Comparison of ENCODE assay signal across 27 cellular contexts in genomic region chr11:9896902-9897301, GRCh38.
DNase-seq lines count a peak whose midpoint lies in the region; ATAC-seq, FAIRE-seq and TF ChIP-seq lines count a peak whose summit lies in the region.
"Had no signal": no experiment of that assay in that cellular context is flagged by ENCODE, and none has a peak within 500 bp of the region (broad histone marks: within the 10 kb centered on the region; RNA-seq: fewer than 3 reads in every experiment).

No MANE protein-coding gene starts in this region.

- H4K8ac ChIP-seq in IMR-90 (ENCODE audit: low read depth in 2 of 2, low read length in 2 of 2) (no peak overlapping the region), mesendoderm (ENCODE audit: low read depth, low read length) (no peak overlapping the region)

- H3K79me1 ChIP-seq in IMR-90 (ENCODE audit: low read depth in 1 of 2, low read length in 2 of 2) (peaks cover 10 to 12% of the 10 kb centered on the region in 2 experiments), mesendoderm (ENCODE audit: low read length) (no peaks in the 10 kb centered on the region)

- H3K4ac ChIP-seq in IMR-90 (ENCODE audit: low read depth, low read length) = peak overlapping the region; percentile 15; the same call in 1 of the 2 replicates
- H3K4ac ChIP-seq in mesendoderm (ENCODE audit: low read depth, low read length) = no peak overlapping the region

- no peak overlapping the region for H3K18ac ChIP-seq in IMR-90 (ENCODE audit: low read depth, low read length)
- H3K18ac ChIP-seq in mesendoderm (ENCODE audit: low read length) = peak overlapping the region; percentile 39

- H2BK15ac ChIP-seq in IMR-90 (ENCODE audit: low read depth, low read length) = no peak overlapping the region
- no peak overlapping the region for H2BK15ac ChIP-seq in mesendoderm (replicated peaks; ENCODE audit: low read depth)

- H3K9ac ChIP-seq in IMR-90 (ENCODE audit: low read depth, low read length) (no peak overlapping the region), PC-3 (ENCODE audit: low read length) (no peak overlapping the region), mesendoderm (ENCODE audit: low read length) (no peak overlapping the region)
- H3K9ac ChIP-seq: BLaER1 treated with 17β-estradiol and CSF1 and Interleukin-3, amounts not matched to agents 10 nM and 100 nM had no signal

- no peaks in the 10 kb centered on the region for H3K79me2 ChIP-seq in PC-3 (ENCODE audit: low read length)
- H3K79me2 ChIP-seq in mesendoderm (ENCODE audit: control insufficient read depth, insufficient read depth, low read length) = no peaks in the 10 kb centered on the region

- no peaks in the 10 kb centered on the region for H4K20me1 ChIP-seq in IMR-90 (ENCODE audit: insufficient read depth, low read length)
- no peaks in the 10 kb centered on the region for H4K20me1 ChIP-seq in PC-3 (ENCODE audit: low read length)
- H4K20me1 ChIP-seq: BLaER1 treated with 17β-estradiol and CSF1 and Interleukin-3, amounts not matched to agents 10 nM and 100 nM had no signal

- BruUV-seq in IMR-90 (replicated peaks; lab: Mats Ljungman, UMichigan) (no TSS peak), PC-3 (replicated peaks; lab: Mats Ljungman, UMichigan) (no TSS peak)

- H3K4me1 ChIP-seq in IMR-90 (ENCODE audit: control insufficient read depth, insufficient read depth, low read length) = peaks cover 5% of the 10 kb centered on the region
- peaks cover 64% of the 10 kb centered on the region for H3K4me1 ChIP-seq in PC-3 (ENCODE audit: insufficient read depth, low read length)
- no peaks in the 10 kb centered on the region for H3K4me1 ChIP-seq in mesendoderm (ENCODE audit: control insufficient read depth, low read depth, low read length)
- no peaks in the 10 kb centered on the region for H3K4me1 ChIP-seq in esophagus squamous epithelium

- H4K5ac ChIP-seq in IMR-90 (ENCODE audit: low read depth, low read length) = no peak overlapping the region
- H4K5ac ChIP-seq in mesendoderm (ENCODE audit: low read length) = no peak overlapping the region

- H3K36me3 ChIP-seq in IMR-90 (ENCODE audit: control insufficient read depth, insufficient read depth, low read length) = no peaks in the 10 kb centered on the region; the same call in 1 of the 2 replicates
- no peaks in the 10 kb centered on the region for H3K36me3 ChIP-seq in PC-3 (ENCODE audit: low read depth, low read length)
- H3K36me3 ChIP-seq in bronchial epithelial cell (ENCODE audit: control insufficient read depth, insufficient read depth, low read length) = no peaks in the 10 kb centered on the region
- no peaks in the 10 kb centered on the region for H3K36me3 ChIP-seq in mesendoderm (ENCODE audit: control insufficient read depth, insufficient read depth, low read length)
- H3K36me3 ChIP-seq in esophagus squamous epithelium = peaks cover 0 to 42% (median 0%) of the 10 kb centered on the region in 3 donors

- WGBS in IMR-90 (ENCODE audit: extremely low coverage in 2 of 2, insufficient read length in 1 of 2), 2 experiments = no CpG with 5 or more reads among the region's 2 CpGs
- no CpG with 5 or more reads among the region's 2 CpGs for WGBS in mesendoderm (ENCODE audit: extremely low coverage, insufficient coverage, low lambda C conversion rate)
- WGBS in esophagus squamous epithelium, 2 donors = 89 to 91% methylated on average over 2 of the region's 2 CpGs

- H3K4me3 ChIP-seq in IMR-90 (ENCODE audit: insufficient read depth, low read depth, low read length) (no peak overlapping the region), PC-3 (ENCODE audit: low read length) (no peak overlapping the region), bronchial epithelial cell (ENCODE audit: low read depth, low read length) (no peak overlapping the region), mesendoderm (ENCODE audit: low read length) (no peak overlapping the region), esophagus squamous epithelium (no peak overlapping the region)
- H3K4me3 ChIP-seq: BLaER1 treated with 17β-estradiol and CSF1 and Interleukin-3, amounts not matched to agents 10 nM and 100 nM; GM12878 had no signal

- DNase-seq in IMR-90 (no peak), PC-3 (peak; percentile 84), bronchial epithelial cell (ENCODE audit: low read depth) (peak; percentile 9), mesendoderm (no peak), NCI-H1105 treated with DMSO at 0.1 percent for 48 hours (lab: John Stamatoyannopoulos, UW) (no peak), erythroblast (lab: John Stamatoyannopoulos, UW) (no peak), AG20443 (ENCODE audit: low spot score) (no peak), esophagus squamous epithelium (lab: John Stamatoyannopoulos, UW) (no peak)
- DNase-seq: 8988T; ACHN; AML-193; CD4-positive, alpha-beta memory T cell; CD4-positive, CD25-positive, alpha-beta regulatory T cell; CD8-positive, alpha-beta memory T cell; COR-L47; DMS 273 treated with DMSO at 0.1 percent for 48 hours; DMS153; DMS53; DMS79; DND-41; EL; GDM1 had no signal

- dilution Hi-C loops in IMR-90 (cut with HindIII; ENCODE audit: low sequenced_read_pairs, unreplicated experiment) = no loop called here

- TF ChIP-seq RAD21 in IMR-90 (IDR thresholded peaks at IDR 0.05; ENCODE audit: low read length) = no peak

- H3K9me3 ChIP-seq in IMR-90 (ENCODE audit: control insufficient read depth, insufficient read depth, low read length) (peaks cover 4% of the 10 kb centered on the region), PC-3 (ENCODE audit: low read length) (no peaks in the 10 kb centered on the region), esophagus squamous epithelium (peaks cover 0 to 6% (median 0%) of the 10 kb centered on the region in 3 donors)

- no peak overlapping the region for H2AK9ac ChIP-seq in IMR-90 (replicated peaks; ENCODE audit: low read depth, low read length, poor library complexity)

- H2AFZ ChIP-seq in IMR-90 (replicated peaks; ENCODE audit: low read length, poor library complexity) (no peak overlapping the region), PC-3 (ENCODE audit: low read length) (no peak overlapping the region)

- TF ChIP-seq POLR2A in IMR-90 (IDR thresholded peaks at IDR 0.05; ENCODE audit: low read depth, low read length) (no peak), erythroblast (IDR thresholded peaks at IDR 0.05; ENCODE audit: low read length) (no peak), esophagus squamous epithelium (IDR thresholded peaks at IDR 0.05) (no peak)

- H3F3A ChIP-seq in PC-3 (ENCODE audit: low read length, unreplicated experiment) = no peaks in the 10 kb centered on the region

- no peaks in the 10 kb centered on the region for H3K9me1 ChIP-seq in IMR-90 (ENCODE audit: insufficient read depth, low read length)

- H3K56ac ChIP-seq in IMR-90 (ENCODE audit: extremely low read depth, insufficient read depth, low read length) (no peak overlapping the region), mesendoderm (ENCODE audit: low read length) (no peak overlapping the region)

- CTCF ChIA-PET in IMR-90 (lab: Yijun Ruan, JAX) = no interaction called here
- CTCF ChIA-PET in PC-3 (lab: Charles Lee) = no interaction called here

- POLR2A ChIA-PET in IMR-90 (lab: Charles Lee; ENCODE audit: unreplicated experiment) = interaction anchor here (0.6 kb wide), 1 partner anchor 435 kb away, joined by 4 read pairs; no protein-coding TSS in a partner anchor
- POLR2A ChIA-PET in PC-3 (lab: Charles Lee; ENCODE audit: unreplicated experiment) = no interaction called here

- ATAC-seq in IMR-90 (ENCODE audit: low read depth) (no peak), PC-3 (peak; percentile 54; the same call in 1 of the 2 replicates)
- ATAC-seq: GM12878 had no signal

- H2BK20ac ChIP-seq in IMR-90 (ENCODE audit: low read depth, low read length) = no peak overlapping the region

- no peak for FAIRE-seq in bronchial epithelial cell (lab: Jason Lieb, UNC)
- FAIRE-seq: A204.1, GM12878, GM12892, GM18507 had no signal

- no peaks in the 10 kb centered on the region for H3K9me2 ChIP-seq in PC-3 (replicated peaks; ENCODE audit: low read length)

- no peaks in the 10 kb centered on the region for H3K27me3 ChIP-seq in IMR-90 (ENCODE audit: control insufficient read depth, insufficient read depth, low read length)
- no peaks in the 10 kb centered on the region for H3K27me3 ChIP-seq in PC-3 (ENCODE audit: low read length)
- no peaks in the 10 kb centered on the region for H3K27me3 ChIP-seq in bronchial epithelial cell (ENCODE audit: control insufficient read depth, insufficient read depth, low read length)
- H3K27me3 ChIP-seq in mesendoderm (ENCODE audit: insufficient read depth, low read length, poor library complexity) = no peaks in the 10 kb centered on the region
- H3K27me3 ChIP-seq in esophagus squamous epithelium = no peaks in the 10 kb centered on the region
- H3K27me3 ChIP-seq: BLaER1 treated with 17β-estradiol and CSF1 and Interleukin-3, amounts not matched to agents 10 nM and 100 nM had no signal

- in situ Hi-C loops in IMR-90 (cut with MboI; ENCODE audit: low sequenced_read_pairs) = no loop called here

- H3K4me2 ChIP-seq in IMR-90 (ENCODE audit: low read depth, low read length) = no peak overlapping the region
- peak overlapping the region; percentile 54; the same call in 1 of the 2 replicates for H3K4me2 ChIP-seq in PC-3 (ENCODE audit: low read length)
- H3K4me2 ChIP-seq in mesendoderm (ENCODE audit: low read length) = no peak overlapping the region
- H3K4me2 ChIP-seq: BLaER1 treated with 17β-estradiol and CSF1 and Interleukin-3, amounts not matched to agents 10 nM and 100 nM had no signal

- H4K91ac ChIP-seq in IMR-90 (ENCODE audit: insufficient read depth, low read depth, low read length) = 0 out of 2 replicates have a peak overlapping the region, but pooled peaks have one; percentile 65

- H2BK5ac ChIP-seq in IMR-90 (ENCODE audit: low read depth, low read length, poor library complexity, severe bottlenecking) (no peak overlapping the region), mesendoderm (ENCODE audit: low read length) (no peak overlapping the region)

- H2BK120ac ChIP-seq in IMR-90 (ENCODE audit: low read depth, low read length) (no peak overlapping the region), mesendoderm (ENCODE audit: low read depth, low read length) (no peak overlapping the region)

- H3K27ac ChIP-seq in IMR-90 (ENCODE audit: insufficient read depth, low read length) (no peak overlapping the region), PC-3 (ENCODE audit: low read length) (peak overlapping the region; percentile 42), mesendoderm (ENCODE audit: low read depth, low read length) (no peak overlapping the region), esophagus squamous epithelium (no peak overlapping the region)
- H3K27ac ChIP-seq: BLaER1 treated with 17β-estradiol and CSF1 and Interleukin-3, amounts not matched to agents 10 nM and 100 nM had no signal

- H2AK5ac ChIP-seq in IMR-90 (ENCODE audit: low read depth, low read length) (no peak overlapping the region), mesendoderm (ENCODE audit: low read length) (no peak overlapping the region)

- intact Hi-C loops in IMR-90 (cut with micrococcal nuclease) (no loop called here), PC-3 (cut with micrococcal nuclease) (no loop called here), esophagus squamous epithelium (cut with DNase I) (no loop called here)

- TF ChIP-seq CTCF in IMR-90 (conservative IDR thresholded peaks at IDR 0.05; ENCODE audit: low read depth, low read length) (no peak), PC-3 (conservative IDR thresholded peaks at IDR 0.05; ENCODE audit: low read depth, low read length) (no peak), bronchial epithelial cell (IDR thresholded peaks at IDR 0.05; ENCODE audit: insufficient read depth, low read length, severe bottlenecking) (no peak), esophagus squamous epithelium (IDR thresholded peaks at IDR 0.05) (no peak)

- no peak overlapping the region for H3K14ac ChIP-seq in IMR-90 (replicated peaks; ENCODE audit: low read depth, low read length)

- no peak overlapping the region for H3K23ac ChIP-seq in IMR-90 (ENCODE audit: low read depth, low read length)
- H3K23ac ChIP-seq in mesendoderm (ENCODE audit: low read length) = no peak overlapping the region

Comparison
In these comparisons a context has a peak if more than half of its experiments do, and no peak if none do; other contexts are left out.
1. DNase-seq: peak in PC-3 (single experiment) and bronchial epithelial cell (single experiment); none in IMR-90 (single experiment), mesendoderm (single experiment), NCI-H1105 treated with DMSO at 0.1 percent for 48 hours (single experiment), erythroblast (0 of 2), AG20443 (single experiment) and esophagus squamous epithelium (single experiment).